Comparison of ENCODE assay signal across 24 cellular contexts in genomic region chr2:221096651-221097567, GRCh38.
DNase-seq lines count a peak whose midpoint lies in the region; ATAC-seq and TF ChIP-seq lines count a peak whose summit lies in the region.
"Had no signal": no experiment of that assay in that cellular context is flagged by ENCODE, and none has a peak within 500 bp of the region (broad histone marks: within the 10 kb centered on the region; RNA-seq: fewer than 3 reads in every experiment).

No MANE protein-coding gene starts in this region.

- DNase-seq in MCF 10A (ENCODE audit: unreplicated experiment) (peak; percentile 51), breast epithelium (ENCODE audit: low spot score in 2 of 2) (no peak), GM10266 (ENCODE audit: extremely low spot score) (no peak), NCI-H128 (lab: John Stamatoyannopoulos, UW; ENCODE audit: unreplicated experiment) (no peak)
- DNase-seq: activated naive CD4-positive, alpha-beta T cell treated with anti-CD3 and anti-CD28 coated beads, Interleukin-2, amount 10 ng/mL, durations not matched to agents 7 days and 5 days; activated T-cell treated with anti-CD3 and anti-CD28 coated beads, Interleukin-2, amount 50 U/mL, for 48 hours; AML-193; anterior cingulate cortex; CD8-positive, alpha-beta T cell; DMS53; effector memory CD4-positive, alpha-beta T cell; glutamatergic neuron; natural killer cell; NCI-H526 treated with DMSO at 0.1 percent for 48 hours; pancreas; right cardiac atrium; stimulated activated CD4-positive, alpha-beta T cell treated with anti-CD3 and anti-CD28 coated beads, Interleukin-12 subunit alpha, Interleukin-12 subunit beta, amount 100 ng/mL, for 4 hours; transverse colon had no signal

- H3K27me3 ChIP-seq in breast epithelium, result no peaks in the 10 kb centered on the region
- H3K27me3 ChIP-seq: pancreas, transverse colon had no signal

- no peaks in the 10 kb centered on the region for H3K27me3 Mint-ChIP-seq in MCF 10A (ENCODE audit: insufficient read depth, unreplicated experiment)
- H3K27me3 Mint-ChIP-seq: activated naive CD4-positive, alpha-beta T cell treated with anti-CD3 and anti-CD28 coated beads, Interleukin-2, amount 10 ng/mL, durations not matched to agents 7 days and 5 days had no signal

- no peak for TF ChIP-seq POLR2A in breast epithelium (IDR thresholded peaks at IDR 0.05)

- peaks cover 18% of the 10 kb centered on the region for H3K4me1 Mint-ChIP-seq in MCF 10A (ENCODE audit: insufficient read depth, unreplicated experiment)
- H3K4me1 Mint-ChIP-seq: activated naive CD4-positive, alpha-beta T cell treated with anti-CD3 and anti-CD28 coated beads, Interleukin-2, amount 10 ng/mL, durations not matched to agents 7 days and 5 days; natural killer cell had no signal

- no peaks in the 10 kb centered on the region for H3K36me3 Mint-ChIP-seq in MCF 10A (ENCODE audit: insufficient read depth, unreplicated experiment)
- H3K36me3 Mint-ChIP-seq: activated naive CD4-positive, alpha-beta T cell treated with anti-CD3 and anti-CD28 coated beads, Interleukin-2, amount 10 ng/mL, durations not matched to agents 7 days and 5 days; CD8-positive, alpha-beta T cell; natural killer cell had no signal

- peak overlapping the region; percentile 5 for H3K27ac Mint-ChIP-seq in MCF 10A (ENCODE audit: low read depth, unreplicated experiment)
- H3K27ac Mint-ChIP-seq: activated naive CD4-positive, alpha-beta T cell treated with anti-CD3 and anti-CD28 coated beads, Interleukin-2, amount 10 ng/mL, durations not matched to agents 7 days and 5 days; CD8-positive, alpha-beta T cell; natural killer cell had no signal

- TF ChIP-seq CTCF in MCF 10A (IDR thresholded peaks at IDR 0.05; ENCODE audit: unreplicated experiment), result no peak
- TF ChIP-seq CTCF in breast epithelium (IDR thresholded peaks at IDR 0.05), result no peak
- TF ChIP-seq CTCF in WI38 (IDR thresholded peaks at IDR 0.05; ENCODE audit: low read depth, low read length), result no peak
- no peak for TF ChIP-seq CTCF in GM10266 (IDR thresholded peaks at IDR 0.05; ENCODE audit: control insufficient read depth, insufficient read depth, low read depth, missing control alignments)

- H3K27ac ChIP-seq in breast epithelium, result no peak overlapping the region
- H3K27ac ChIP-seq: 22Rv1, pancreas, transverse colon had no signal

- BruUV-seq in MCF 10A (replicated peaks; lab: Mats Ljungman, UMichigan), result no TSS peak

- H3K4me3 Mint-ChIP-seq in MCF 10A (ENCODE audit: unreplicated experiment), result peak overlapping the region; percentile 25
- H3K4me3 Mint-ChIP-seq: activated naive CD4-positive, alpha-beta T cell treated with anti-CD3 and anti-CD28 coated beads, Interleukin-2, amount 10 ng/mL, durations not matched to agents 7 days and 5 days; CD8-positive, alpha-beta T cell; natural killer cell had no signal

- H3K4me1 ChIP-seq in breast epithelium, result no peaks in the 10 kb centered on the region
- H3K4me1 ChIP-seq: pancreas, transverse colon had no signal

- no peaks in the 10 kb centered on the region for H3K9me3 ChIP-seq in breast epithelium
- H3K9me3 ChIP-seq: pancreas had no signal

- ATAC-seq in esophagus mucosa (peak; percentile 86), GM21717 (IDR thresholded peaks at IDR 0.05; ENCODE audit: unreplicated experiment) (no peak), HG03378 (IDR thresholded peaks at IDR 0.05; ENCODE audit: unreplicated experiment) (no peak)
- ATAC-seq: CD8-positive, alpha-beta T cell; left lobe of liver; natural killer cell; pancreas had no signal

- H3K9me3 Mint-ChIP-seq in MCF 10A (ENCODE audit: unreplicated experiment), result no peaks in the 10 kb centered on the region
- H3K9me3 Mint-ChIP-seq: activated naive CD4-positive, alpha-beta T cell treated with anti-CD3 and anti-CD28 coated beads, Interleukin-2, amount 10 ng/mL, durations not matched to agents 7 days and 5 days; CD8-positive, alpha-beta T cell; natural killer cell had no signal

- POLR2A ChIA-PET in MCF 10A (lab: Yijun Ruan, JAX), result interaction anchor here (0.5 to 1.9 kb wide), 7 partner anchors 10 to 444 kb away, joined by 3 to 7 read pairs (median 4); no protein-coding TSS in a partner anchor

- intact Hi-C loops in MCF 10A (cut with micrococcal nuclease), result no loop called here
- intact Hi-C loops in breast epithelium (cut with DNase I; ENCODE audit: low total_unique reads), result no loop called here

- no peak overlapping the region for H3K4me3 ChIP-seq in breast epithelium
- H3K4me3 ChIP-seq in WI38 (ENCODE audit: low read depth, low read length), result peak overlapping the region; percentile 6; the same call in 1 of the 2 replicates
- H3K4me3 ChIP-seq: pancreas, transverse colon had no signal

- H3K36me3 ChIP-seq in breast epithelium, result no peaks in the 10 kb centered on the region
- H3K36me3 ChIP-seq: pancreas, transverse colon had no signal

- CTCF ChIA-PET in MCF 10A (lab: Yijun Ruan, JAX), result interaction anchor here (0.6 to 0.7 kb wide), 3 partner anchors 64 to 1358 kb away, joined by 3 to 6 read pairs (median 3); no protein-coding TSS in a partner anchor
